26 cellular contexts compared by ENCODE assay signal in genomic region chr5:162558120-162558519, GRCh38.
"Had no signal": no experiment of that assay in that cellular context is flagged by ENCODE, and none has a peak within 500 bp of the region (broad histone marks: within the 10 kb centered on the region; RNA-seq: fewer than 3 reads in every experiment).

No MANE protein-coding gene starts in this region.

- H3K36me3 ChIP-seq: stomach, suprapubic skin, thoracic aorta, thyroid gland, tibial artery, tibial nerve, transverse colon, upper lobe of left lung, upper lobe of right lung, uterus, vagina had no signal

- H3K4me1 ChIP-seq: stomach, suprapubic skin, testis, thyroid gland, tibial artery, tibial nerve, transverse colon, upper lobe of left lung, upper lobe of right lung, uterus, vagina had no signal

- H3K4me3 ChIP-seq: stomach, suprapubic skin, testis, thoracic aorta, thyroid gland, tibial artery, tibial nerve, transverse colon, upper lobe of left lung, upper lobe of right lung, uterus, vagina had no signal

- H3K27me3 ChIP-seq: stomach, suprapubic skin, testis, thyroid gland, tibial artery, tibial nerve, transverse colon, upper lobe of left lung, upper lobe of right lung, uterus, vagina had no signal

- ATAC-seq: stimulated activated effector memory CD8-positive, alpha-beta T cell treated with anti-CD3 and anti-CD28 coated beads, Interleukin-12 subunit alpha, Interleukin-12 subunit beta, amount 100 ng/mL, for 72 hours; stimulated activated memory B cell treated with anti-CD40 and anti-IgM and Interleukin-4, amounts not matched to agents 10 μg/mL and 1 μg/mL and 100 μg/mL, for 72 hours; stimulated activated naive B cell treated with anti-CD40 and anti-IgM and Interleukin-4, amounts not matched to agents 10 μg/mL and 1 μg/mL and 100 μg/mL, for 72 hours; stimulated activated naive CD8-positive, alpha-beta T cell treated with anti-CD3 and anti-CD28 coated beads, Interleukin-15, amount 100 ng/mL, for 72 hours; stimulated activated naive CD8-positive, alpha-beta T cell treated with anti-CD3 and anti-CD28 coated beads, Interleukin-15, Interleukin-2, amounts not matched to agents 100 U/mL and 50 U/mL, for 24 hours; upper lobe of right lung had no signal

- DNase-seq: stimulated activated CD4-positive, alpha-beta T cell treated with anti-CD3 and anti-CD28 coated beads, Interleukin-2, amount 100 ng/mL, for 48 hours; stimulated activated CD4-positive, alpha-beta T cell treated with anti-CD3 and anti-CD28 coated beads, Interleukin-4, amount 100 ng/mL, for 1 hour; stimulated activated CD4-positive, alpha-beta T cell treated with anti-CD3 and anti-CD28 coated beads, Interleukin-4, amount 100 ng/mL, for 24 hours; stimulated activated CD4-positive, alpha-beta T cell treated with anti-CD3 and anti-CD28 coated beads, Interleukin-4, amount 100 ng/mL, for 4 hours; stimulated activated CD8-positive, alpha-beta memory T cell treated with anti-CD3 and anti-CD28 coated beads, Interleukin-4, amount 100 ng/mL, for 48 hours; stimulated activated naive B cell treated with anti-CD40 and anti-IgM and Interleukin-4, amounts not matched to agents 10 μg/mL and 1 μg/mL and 100 μg/mL, for 72 hours; stimulated activated naive CD4-positive, alpha-beta T cell; stimulated activated naive CD4-positive, alpha-beta T cell treated with Interleukin-2 at 50 U/mL for 16 hours; stimulated activated naive CD8-positive, alpha-beta T cell treated with anti-CD3 and anti-CD28 coated beads, Interleukin-15, amount 100 ng/mL, for 72 hours; stimulated activated naive CD8-positive, alpha-beta T cell treated with anti-CD3 and anti-CD28 coated beads, Interleukin-15, Interleukin-2, amounts not matched to agents 100 U/mL and 50 U/mL, for 24 hours; stomach; substantia nigra; testis; thyroid gland; tibial artery; transverse colon; trophoblast cell; upper lobe of left lung; upper lobe of right lung; uterus had no signal

- H3K9me3 ChIP-seq: suprapubic skin, testis, thoracic aorta, thyroid gland, tibial artery, tibial nerve, transverse colon, upper lobe of right lung, uterus, vagina had no signal

- H3K27ac ChIP-seq: stomach, suprapubic skin, testis, thoracic aorta, thyroid gland, tibial artery, tibial nerve, transverse colon, upper lobe of left lung, upper lobe of right lung, uterus, vagina had no signal
